1 cellular context compared by ENCODE assay signal in genomic region chr2:158464426-158465281, GRCh38.
TF ChIP-seq lines count a peak whose summit lies in the region.

No MANE protein-coding gene starts in this region.

TF ChIP-seq in H1, 55 proteins besides CTCF, POLR2A, EP300 and RAD21 (continued from another document):
- TF ChIP-seq CEBPB (IDR thresholded peaks at IDR 0.05; ENCODE audit: low read depth, low read length), result no peak
- no peak for TF ChIP-seq KDM5A (IDR thresholded peaks at IDR 0.05; ENCODE audit: low read length)
- no peak for TF ChIP-seq MAFK (IDR thresholded peaks at IDR 0.05; ENCODE audit: low read depth, low read length)
- no peak for TF ChIP-seq BACH1 (IDR thresholded peaks at IDR 0.05; ENCODE audit: low read length)
- no peak for TF ChIP-seq JUND (IDR thresholded peaks at IDR 0.05; ENCODE audit: low read length)
- TF ChIP-seq USF2 (IDR thresholded peaks at IDR 0.05; ENCODE audit: low read length), result no peak
